7 cellular contexts compared by ENCODE assay signal in genomic region chr13:64077132-64077835, GRCh38.
DNase-seq lines count a peak whose midpoint lies in the region.
"Not testable (repeated sequence)": the region's sequence is repeated elsewhere in the genome, so short reads cannot be mapped to it uniquely, and the experiment has no call there.

No MANE protein-coding gene starts in this region.

- H3K27ac ChIP-seq in neuronal stem cell (replicated peaks; ENCODE audit: low read length) = not testable (repeated sequence)

- peak overlapping the region; percentile 11 for H2AFZ ChIP-seq in neuronal stem cell (ENCODE audit: low read length)

- H4K8ac ChIP-seq in neuronal stem cell (ENCODE audit: low read depth, low read length) = not testable (repeated sequence)

- H3K27ac Mint-ChIP-seq in activated naive CD8-positive, alpha-beta T cell treated with anti-CD3 and anti-CD28 coated beads for 36 hours; immature natural killer cell: not testable (repeated sequence)

- not testable (repeated sequence) for H2BK5ac ChIP-seq in neuronal stem cell (ENCODE audit: low read length)

- not testable (repeated sequence) for H3K36me3 ChIP-seq in MG63; neuronal stem cell (replicated peaks in 1 of 2; ENCODE audit: control insufficient read depth in 2 of 2, insufficient read depth in 2 of 2, low read length in 2 of 2)

- H2BK120ac ChIP-seq in neuronal stem cell (ENCODE audit: low read depth, low read length) = not testable (repeated sequence)

- H3K36me3 Mint-ChIP-seq in activated naive CD8-positive, alpha-beta T cell treated with anti-CD3 and anti-CD28 coated beads for 36 hours; immature natural killer cell: not testable (repeated sequence)

- H2BK12ac ChIP-seq in neuronal stem cell (ENCODE audit: low read length) = not testable (repeated sequence)

- not testable (repeated sequence) for H3K27me3 ChIP-seq in MG63; neuronal stem cell (ENCODE audit: control insufficient read depth in 3 of 3, insufficient read depth in 3 of 3, low read depth in 1 of 3, low read length in 3 of 3)

- not testable (repeated sequence) for H3K18ac ChIP-seq in neuronal stem cell (ENCODE audit: low read length)

- not testable (repeated sequence) for H3K23ac ChIP-seq in neuronal stem cell (ENCODE audit: low read depth, low read length, poor library complexity)

- not testable (repeated sequence) for H3K14ac ChIP-seq in neuronal stem cell (ENCODE audit: low read length)

- not testable (repeated sequence) for H4K91ac ChIP-seq in neuronal stem cell (ENCODE audit: low read depth, low read length, poor library complexity)

- not testable (repeated sequence) for H3K9ac ChIP-seq in neuronal stem cell (ENCODE audit: low read depth, low read length, poor library complexity)

- not testable (repeated sequence) for H3K27me3 Mint-ChIP-seq in activated naive CD8-positive, alpha-beta T cell treated with anti-CD3 and anti-CD28 coated beads for 36 hours; immature natural killer cell (ENCODE audit: low read depth in 3 of 3)

- H3K79me1 ChIP-seq in neuronal stem cell (ENCODE audit: low read depth, low read length) = not testable (repeated sequence)

- WGBS in neuronal stem cell (ENCODE audit: extremely low coverage in 2 of 2, insufficient read length in 2 of 2, insufficient replicate concordance in 1 of 2), 2 donors = no CpG with 5 or more reads among the region's 36 CpGs

- not testable (repeated sequence) for H2AK5ac ChIP-seq in neuronal stem cell (ENCODE audit: low read depth, low read length)

- H3K4me3 ChIP-seq in MG63 = peak overlapping the region; percentile 72
- H3K4me3 ChIP-seq in neuronal stem cell (ENCODE audit: low read length in 2 of 2) = not testable (repeated sequence)

- DNase-seq in GF-D8 (lab: John Stamatoyannopoulos, UW) = peak; percentile 18
- DNase-seq in MG63; activated naive CD8-positive, alpha-beta T cell treated with anti-CD3 and anti-CD28 coated beads for 36 hours; immature natural killer cell; neuronal stem cell (ENCODE audit: low spot score): not testable (repeated sequence)
- DNase-seq in NCI-H146 treated with DMSO at 0.1 percent for 48 hours (lab: John Stamatoyannopoulos, UW; ENCODE audit: unreplicated experiment) = peak; percentile 73
- peak; percentile 53 for DNase-seq in RPMI8226

- not testable (repeated sequence) for H3K4me1 Mint-ChIP-seq in activated naive CD8-positive, alpha-beta T cell treated with anti-CD3 and anti-CD28 coated beads for 36 hours; immature natural killer cell

- H2BK15ac ChIP-seq in neuronal stem cell (ENCODE audit: low read length) = not testable (repeated sequence)

- H3K4me3 Mint-ChIP-seq in activated naive CD8-positive, alpha-beta T cell treated with anti-CD3 and anti-CD28 coated beads for 36 hours = peak overlapping the region; percentile 48
- H3K4me3 Mint-ChIP-seq in immature natural killer cell = peak overlapping the region in 3 of 5 donors; percentile 25 to 74 (median 54)

- not testable (repeated sequence) for H3K9me3 ChIP-seq in MG63; neuronal stem cell (replicated peaks in 1 of 2; ENCODE audit: control insufficient read depth in 2 of 2, insufficient read depth in 1 of 2, low read depth in 1 of 2, low read length in 2 of 2)

- not testable (repeated sequence) for H3K4me1 ChIP-seq in neuronal stem cell (ENCODE audit: control insufficient read depth in 2 of 2, insufficient read depth in 1 of 2, low read depth in 1 of 2, low read length in 2 of 2)

- not testable (repeated sequence) for H3K4me2 ChIP-seq in neuronal stem cell (ENCODE audit: insufficient read depth, low read length, poor library complexity, severe bottlenecking)

- H3K4ac ChIP-seq in neuronal stem cell (ENCODE audit: low read length) = not testable (repeated sequence)

- H3K9me3 Mint-ChIP-seq in activated naive CD8-positive, alpha-beta T cell treated with anti-CD3 and anti-CD28 coated beads for 36 hours = not testable (repeated sequence)
- H3K9me3 Mint-ChIP-seq in immature natural killer cell = peaks cover 0 to 35% (median 9%) of the 10 kb centered on the region in 6 donors
